Comparison of ENCODE assay signal across 25 cellular contexts in the genomic region with DNA sequence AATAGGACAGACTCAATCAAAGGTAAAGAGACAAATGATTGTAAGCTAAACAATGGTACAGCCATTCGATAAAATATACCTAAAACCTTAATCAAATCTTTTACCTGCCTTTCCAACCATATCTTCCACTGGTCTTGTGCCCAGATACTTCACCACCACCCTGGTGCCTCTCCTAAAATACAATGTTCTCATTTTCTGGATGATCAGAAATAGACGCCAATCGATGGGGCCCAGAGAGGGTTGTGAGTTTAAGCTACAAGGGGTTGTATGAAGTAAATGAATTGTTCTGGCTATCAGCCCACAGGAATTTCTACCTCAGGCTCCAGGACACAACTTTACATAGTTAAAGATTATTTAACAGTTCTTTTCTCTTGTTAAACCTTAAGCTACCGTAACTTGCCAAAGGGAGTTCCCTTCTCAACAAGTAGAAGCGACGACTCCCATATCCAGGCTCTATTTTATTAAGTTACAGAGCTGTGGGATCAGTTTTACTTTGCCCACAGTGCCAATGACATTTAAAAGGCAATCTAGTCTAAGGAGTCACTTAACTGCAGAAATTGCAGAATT.
DNase-seq lines count a peak whose midpoint lies in the region; ATAC-seq, FAIRE-seq and TF ChIP-seq lines count a peak whose summit lies in the region.
"Had no signal": no experiment of that assay in that cellular context is flagged by ENCODE, and none has a peak within 500 bp of the region (broad histone marks: within the 10 kb centered on the region; RNA-seq: fewer than 3 reads in every experiment).

No MANE protein-coding gene starts in this region.

- intact Hi-C loops in activated naive CD4-positive, alpha-beta T cell treated with anti-CD3 and anti-CD28 coated beads for 36 hours (cut with micrococcal nuclease) = loop anchor here (5.0 to 10.0 kb wide), 2 partner anchors 229 to 377 kb away; a partner anchor contains a TSS
- intact Hi-C loops in kidney (cut with DNase I) = no loop called here

- H3K4me3 Mint-ChIP-seq in activated naive CD4-positive, alpha-beta T cell treated with anti-CD3 and anti-CD28 coated beads for 36 hours = no peak overlapping the region
- H3K4me3 Mint-ChIP-seq: B cell had no signal

- no peaks in the 10 kb centered on the region for H3K27me3 ChIP-seq in NT2/D1 (ENCODE audit: insufficient read depth, insufficient read length)
- H3K27me3 ChIP-seq: brain microvascular endothelial cell, dorsolateral prefrontal cortex, gastrocnemius medialis, hepatocyte, left lung, stomach, tibial artery had no signal

- H3K27me3 Mint-ChIP-seq in activated naive CD4-positive, alpha-beta T cell treated with anti-CD3 and anti-CD28 coated beads for 36 hours (ENCODE audit: low read depth) = no peaks in the 10 kb centered on the region
- H3K27me3 Mint-ChIP-seq: activated T-helper 17 cell treated with anti-CD3 and anti-CD28 coated beads, Interleukin-2, amount 50 U/mL, for 72 hours; B cell had no signal

- peaks cover 4% of the 10 kb centered on the region for H3K9me3 Mint-ChIP-seq in activated naive CD4-positive, alpha-beta T cell treated with anti-CD3 and anti-CD28 coated beads for 36 hours
- H3K9me3 Mint-ChIP-seq: activated T-helper 17 cell treated with anti-CD3 and anti-CD28 coated beads, Interleukin-2, amount 50 U/mL, for 72 hours had no signal

- H3K4me3 ChIP-seq in NT2/D1 (ENCODE audit: insufficient read length, low read depth) (no peak overlapping the region), kidney (ENCODE audit: low read length in 2 of 2) (no peak overlapping the region)
- H3K4me3 ChIP-seq: dorsolateral prefrontal cortex, gastrocnemius medialis, hepatocyte, left lung, SK-N-MC, stomach, tibial artery had no signal

- no peak for ATAC-seq in GM18517 (IDR thresholded peaks at IDR 0.05; ENCODE audit: unreplicated experiment)
- no peak for ATAC-seq in GM21423 (IDR thresholded peaks at IDR 0.05; ENCODE audit: unreplicated experiment)
- ATAC-seq: gastrocnemius medialis, left lung had no signal

- CTCF ChIA-PET in activated naive CD4-positive, alpha-beta T cell treated with anti-CD3 and anti-CD28 coated beads for 36 hours (lab: Charles Lee) = interaction anchor here (0.6 to 1.0 kb wide), 5 partner anchors 20 to 79 kb away, joined by 3 to 5 read pairs (median 4); no protein-coding TSS in a partner anchor

- H3K36me3 ChIP-seq in NT2/D1 (ENCODE audit: insufficient read depth, insufficient read length, low read length) (peaks cover 14% of the 10 kb centered on the region), kidney (ENCODE audit: control insufficient read depth in 1 of 2, insufficient read depth in 2 of 2, low read length in 2 of 2) (peaks cover 10 to 51% of the 10 kb centered on the region in 2 donors)
- H3K36me3 ChIP-seq: brain microvascular endothelial cell, gastrocnemius medialis had no signal

- H3K9me3 ChIP-seq in NT2/D1 (ENCODE audit: insufficient read depth, low read length) (no peaks in the 10 kb centered on the region), kidney (ENCODE audit: control insufficient read depth in 1 of 2, low read length in 2 of 2) (no peaks in the 10 kb centered on the region)
- H3K9me3 ChIP-seq: gastrocnemius medialis, stomach had no signal

- peaks cover 44% of the 10 kb centered on the region for H3K4me1 Mint-ChIP-seq in activated naive CD4-positive, alpha-beta T cell treated with anti-CD3 and anti-CD28 coated beads for 36 hours (ENCODE audit: low read depth)
- H3K4me1 Mint-ChIP-seq: B cell had no signal

- peak overlapping the region; percentile 8 for H3K27ac Mint-ChIP-seq in activated naive CD4-positive, alpha-beta T cell treated with anti-CD3 and anti-CD28 coated beads for 36 hours
- H3K27ac Mint-ChIP-seq: B cell had no signal

- H3K27ac ChIP-seq in kidney (ENCODE audit: low read depth in 2 of 2, low read length in 2 of 2) = peak overlapping the region in 1 of 2 donors; percentile 70
- H3K27ac ChIP-seq: brain microvascular endothelial cell, dorsolateral prefrontal cortex, gastrocnemius medialis, hepatocyte, left lung, SK-N-MC, stomach, tibial artery had no signal

- peak; percentile 86 for FAIRE-seq in kidney (lab: Jason Lieb, UNC)
- FAIRE-seq: H54, small intestine had no signal

- peaks cover 1% of the 10 kb centered on the region for H3K36me3 Mint-ChIP-seq in activated naive CD4-positive, alpha-beta T cell treated with anti-CD3 and anti-CD28 coated beads for 36 hours (ENCODE audit: low read depth)

- H3K4me1 ChIP-seq in NT2/D1 (ENCODE audit: insufficient read depth, insufficient read length) = no peaks in the 10 kb centered on the region
- peaks cover 23 to 25% of the 10 kb centered on the region in 2 donors for H3K4me1 ChIP-seq in kidney (ENCODE audit: control insufficient read depth in 1 of 2, insufficient read depth in 1 of 2, low read depth in 1 of 2, low read length in 2 of 2)
- H3K4me1 ChIP-seq: gastrocnemius medialis, left lung, tibial artery had no signal

- no peak overlapping the region for H3K9ac ChIP-seq in NT2/D1 (ENCODE audit: insufficient read length, low read depth)
- H3K9ac ChIP-seq in kidney (ENCODE audit: low read length in 2 of 2) = peak overlapping the region in 1 of 2 donors; percentile 49

- no peak for DNase-seq in activated naive CD4-positive, alpha-beta T cell treated with anti-CD3 and anti-CD28 coated beads for 36 hours
- DNase-seq in activated naive CD4-positive, alpha-beta T cell treated with anti-CD3 and anti-CD28 coated beads, Interleukin-2, amount 50 U/mL, for 16 hours = no peak
- DNase-seq in NT2/D1 (ENCODE audit: low read depth, low spot score) (peak; percentile 1), kidney (no peak), retina (no peak)
- DNase-seq: amniotic stem cell, brain microvascular endothelial cell, DMS53, dorsolateral prefrontal cortex, gastrocnemius medialis, left lung, mesenchymal stem cell, NCI-H1417 treated with DMSO at 0.1 percent for 48 hours, NCI-H446 treated with DMSO at 0.1 percent for 48 hours, NCI-H82, small intestine, stomach, tibial artery had no signal

- no peak for TF ChIP-seq CTCF in kidney (IDR thresholded peaks at IDR 0.05; ENCODE audit: borderline replicate concordance, extremely low read depth, insufficient read depth)
